Comparison of ENCODE assay signal across 1 cellular context in the genomic region with DNA sequence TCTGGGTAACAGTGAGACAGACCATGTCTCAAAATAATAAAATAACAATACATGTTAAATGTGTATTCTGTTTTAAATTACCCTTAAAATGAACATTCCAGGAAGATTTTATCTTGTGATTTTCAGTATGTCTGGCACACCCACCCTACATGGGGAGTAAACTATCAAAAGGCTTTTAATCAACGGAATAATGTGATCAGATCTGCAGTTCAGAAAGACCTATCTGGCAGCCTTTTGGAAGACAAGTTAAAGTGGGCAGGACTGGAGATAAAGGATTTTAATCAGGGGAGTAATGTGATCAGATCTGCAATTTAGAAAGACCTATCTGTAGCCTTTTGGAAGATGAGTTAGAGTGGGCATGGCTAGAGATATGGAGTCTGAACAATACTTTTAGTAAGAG.
TF ChIP-seq lines count a peak whose summit lies in the region.

No MANE protein-coding gene starts in this region.

TF ChIP-seq in SK-N-SH treated with all-trans-retinoic acid at 6 μM for 48 hours, 23 proteins besides CTCF, POLR2A, EP300 and RAD21 (continued from another document):
- TF ChIP-seq ZC3H10 (CRISPR knock-in tag; IDR thresholded peaks at IDR 0.05), result no peak
- TF ChIP-seq SNAI2 (CRISPR knock-in tag; IDR thresholded peaks at IDR 0.05), result no peak
- TF ChIP-seq, protein P1, sequence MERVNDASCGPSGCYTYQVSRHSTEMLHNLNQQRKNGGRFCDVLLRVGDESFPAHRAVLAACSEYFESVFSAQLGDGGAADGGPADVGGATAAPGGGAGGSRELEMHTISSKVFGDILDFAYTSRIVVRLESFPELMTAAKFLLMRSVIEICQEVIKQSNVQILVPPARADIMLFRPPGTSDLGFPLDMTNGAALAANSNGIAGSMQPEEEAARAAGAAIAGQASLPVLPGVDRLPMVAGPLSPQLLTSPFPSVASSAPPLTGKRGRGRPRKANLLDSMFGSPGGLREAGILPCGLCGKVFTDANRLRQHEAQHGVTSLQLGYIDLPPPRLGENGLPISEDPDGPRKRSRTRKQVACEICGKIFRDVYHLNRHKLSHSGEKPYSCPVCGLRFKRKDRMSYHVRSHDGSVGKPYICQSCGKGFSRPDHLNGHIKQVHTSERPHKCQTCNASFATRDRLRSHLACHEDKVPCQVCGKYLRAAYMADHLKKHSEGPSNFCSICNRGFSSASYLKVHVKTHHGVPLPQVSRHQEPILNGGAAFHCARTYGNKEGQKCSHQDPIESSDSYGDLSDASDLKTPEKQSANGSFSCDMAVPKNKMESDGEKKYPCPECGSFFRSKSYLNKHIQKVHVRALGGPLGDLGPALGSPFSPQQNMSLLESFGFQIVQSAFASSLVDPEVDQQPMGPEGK (CRISPR knock-in tag; IDR thresholded peaks at IDR 0.05; ENCODE audit: borderline replicate concordance), result no peak
- TF ChIP-seq ZFP3 (CRISPR knock-in tag; IDR thresholded peaks at IDR 0.05), result no peak
- TF ChIP-seq ARNTL (CRISPR knock-in tag; IDR thresholded peaks at IDR 0.05; ENCODE audit: borderline replicate concordance, low read depth), result no peak
- peak; percentile 87 for TF ChIP-seq TCF4 (CRISPR knock-in tag; IDR thresholded peaks at IDR 0.05; ENCODE audit: borderline replicate concordance)
- no peak for TF ChIP-seq RARB (CRISPR knock-in tag; IDR thresholded peaks at IDR 0.05)
- no peak for TF ChIP-seq CSDC2 (CRISPR knock-in tag; IDR thresholded peaks at IDR 0.05)
